Comparison of ENCODE assay signal across 16 cellular contexts in genomic region chr15:75167588-75168076, GRCh38. TPM values are rescaled to one million over a fixed set of nuclear protein-coding genes. Genes with fewer than 3 reads are reported as not detected.
A peak's percentile ranks its signal among the peaks of the same experiment; 100 is the strongest.
DNase-seq lines count a peak whose midpoint lies in the region; ATAC-seq, FAIRE-seq and TF ChIP-seq lines count a peak whose summit lies in the region.
"Had no signal": no experiment of that assay in that cellular context is flagged by ENCODE, and none has a peak within 500 bp of the region (broad histone marks: within the 10 kb centered on the region; RNA-seq: fewer than 3 reads in every experiment).

No MANE protein-coding gene starts in this region.

- no peaks in the 10 kb centered on the region for H3K9me2 ChIP-seq in PC-9 (ENCODE audit: insufficient read depth)

- no peaks in the 10 kb centered on the region for H4K20me1 ChIP-seq in PC-9 (ENCODE audit: insufficient read depth)

- H3K9me3 ChIP-seq in PC-9 (ENCODE audit: insufficient read depth, low read depth) (no peaks in the 10 kb centered on the region), kidney (ENCODE audit: control insufficient read depth in 1 of 2, low read length in 2 of 2) (peaks cover 0 to 5% of the 10 kb centered on the region in 2 donors)
- H3K9me3 ChIP-seq: pancreas, thoracic aorta had no signal

- POLR2A ChIA-PET in PC-9 (lab: Charles Lee; ENCODE audit: unreplicated experiment), result no interaction called here

- no peaks in the 10 kb centered on the region for H3K79me2 ChIP-seq in PC-9 (ENCODE audit: low read depth)

- DNase-seq in activated T-cell treated with anti-CD3 and anti-CD28 coated beads, Interleukin-2, amount 50 U/mL, for 48 hours, result peak; percentile 56 to 64
- DNase-seq in activated T-cell treated with anti-CD3 and anti-CD28 coated beads, Interleukin-2, amount 50 U/mL, for 1 hour, result no peak
- DNase-seq in PC-9 (no peak), bronchial epithelial cell (ENCODE audit: low read depth) (peak; percentile 86), non-pigmented ciliary epithelial cell (ENCODE audit: low read depth) (peak; percentile 61), lower leg skin (ENCODE audit: low spot score in 2 of 2) (no peak), kidney (no peak)
- DNase-seq: DMS79 treated with DMSO at 0.1 percent for 48 hours, left ventricle myocardium inferior, NCI-H146, pancreas, T-cell had no signal

- peak overlapping the region; percentile 6; the same call in 1 of the 2 replicates for H3K4me2 ChIP-seq in PC-9

- FAIRE-seq in bronchial epithelial cell (lab: Jason Lieb, UNC) (no peak), kidney (lab: Jason Lieb, UNC) (no peak)
- FAIRE-seq: GM18507, pancreas had no signal

- 60 to 67% methylated on average over 4 of the region's 4 CpGs for WGBS in lower leg skin, 2 donors

- CTCF ChIA-PET in PC-9 (lab: Charles Lee), result no interaction called here

- no peak overlapping the region for H2AFZ ChIP-seq in PC-9

- H3K4me3 ChIP-seq in PC-9, result no peak overlapping the region
- no peak overlapping the region for H3K4me3 ChIP-seq in bronchial epithelial cell (ENCODE audit: low read depth, low read length)
- H3K4me3 ChIP-seq in lower leg skin (ENCODE audit: low read depth, poor library complexity, severe bottlenecking), result no peak overlapping the region
- no peak overlapping the region for H3K4me3 ChIP-seq in kidney (ENCODE audit: low read length in 2 of 2)
- H3K4me3 ChIP-seq: gastroesophageal sphincter, left ventricle myocardium inferior, pancreas, thoracic aorta had no signal

- H3K36me3 ChIP-seq in PC-9 (ENCODE audit: low read depth) (no peaks in the 10 kb centered on the region), bronchial epithelial cell (ENCODE audit: control insufficient read depth, insufficient read depth, low read length) (no peaks in the 10 kb centered on the region), kidney (ENCODE audit: control insufficient read depth in 1 of 2, insufficient read depth in 2 of 2, low read length in 2 of 2) (no peaks in the 10 kb centered on the region)
- H3K36me3 ChIP-seq: gastroesophageal sphincter, left ventricle myocardium inferior, pancreas, thoracic aorta had no signal

- H3F3A ChIP-seq in PC-9 (ENCODE audit: insufficient read depth, low read depth), result peaks cover 40% of the 10 kb centered on the region

- H3K27ac ChIP-seq in PC-9 (no peak overlapping the region), kidney (ENCODE audit: low read depth in 2 of 2, low read length in 2 of 2) (no peak overlapping the region)
- H3K27ac ChIP-seq: gastroesophageal sphincter, left ventricle myocardium inferior, pancreas, thoracic aorta had no signal

- BruUV-seq in PC-9 (replicated peaks; lab: Mats Ljungman, UMichigan), result no TSS peak

- H3K27me3 ChIP-seq in PC-9 (ENCODE audit: insufficient read depth, low read depth), result no peaks in the 10 kb centered on the region
- no peaks in the 10 kb centered on the region for H3K27me3 ChIP-seq in bronchial epithelial cell (ENCODE audit: control insufficient read depth, insufficient read depth, low read length)
- H3K27me3 ChIP-seq: gastroesophageal sphincter, pancreas had no signal

- ATAC-seq in GM21576 (IDR thresholded peaks at IDR 0.05; ENCODE audit: unreplicated experiment), result no peak
- ATAC-seq: gastroesophageal sphincter, pancreas, T-cell had no signal

- TF ChIP-seq CTCF in PC-9 (conservative IDR thresholded peaks at IDR 0.05), result no peak
- no peak for TF ChIP-seq CTCF in bronchial epithelial cell (IDR thresholded peaks at IDR 0.05; ENCODE audit: insufficient read depth, low read length, severe bottlenecking)
- TF ChIP-seq CTCF in lower leg skin (IDR thresholded peaks at IDR 0.05), result no peak
- no peak for TF ChIP-seq CTCF in kidney (IDR thresholded peaks at IDR 0.05; ENCODE audit: borderline replicate concordance, extremely low read depth, insufficient read depth)

- intact Hi-C loops in PC-9 (cut with micrococcal nuclease; ENCODE audit: unreplicated experiment) (no loop called here), lower leg skin (cut with DNase I; ENCODE audit: low total_unique reads) (no loop called here), kidney (cut with DNase I) (no loop called here)

- no peak overlapping the region for H3K9ac ChIP-seq in kidney (ENCODE audit: low read length in 2 of 2)

- TF ChIP-seq POLR2A in lower leg skin (IDR thresholded peaks at IDR 0.05), result no peak

- peaks cover 52% of the 10 kb centered on the region for H3K4me1 ChIP-seq in PC-9 (replicated peaks; ENCODE audit: insufficient read depth)
- no peaks in the 10 kb centered on the region for H3K4me1 ChIP-seq in kidney (ENCODE audit: control insufficient read depth in 1 of 2, insufficient read depth in 1 of 2, low read depth in 1 of 2, low read length in 2 of 2)
- H3K4me1 ChIP-seq: gastroesophageal sphincter, pancreas had no signal

RNA-seq across cellular contexts. Expression of gene C15orf39, which starts 34.0 kb away (rescaled TPM):
- 40.8 and 41.3 TPM in 2 replicates for total RNA-seq in PC-9 (2021)
- total RNA-seq in bronchial epithelial cell, result 2.1 and 2.2 TPM in 2 replicates
- total RNA-seq in lower leg skin, result 10 to 100 TPM; 21.9 to 29.3 (median 26.1) TPM
- 32.7 TPM for total RNA-seq in kidney
- polyA plus RNA-seq in kidney (ENCODE audit: insufficient read depth, low read depth, low replicate concordance), result 5.7 TPM

Comparison
In these comparisons a context has a peak if more than half of its experiments do, and no peak if none do; other contexts are left out.
1. DNase-seq: peak in activated T-cell treated with anti-CD3 and anti-CD28 coated beads, Interleukin-2, amount 50 U/mL, for 48 hours (2 of 2), bronchial epithelial cell (single experiment) and non-pigmented ciliary epithelial cell (single experiment); none in activated T-cell treated with anti-CD3 and anti-CD28 coated beads, Interleukin-2, amount 50 U/mL, for 1 hour (single experiment), PC-9 (0 of 2), lower leg skin (0 of 2) and kidney (single experiment).